ENCODE assay signal across 12 cellular contexts in genomic region chr10:71234970-71235681, GRCh38. TPM values are rescaled to one million over a fixed set of nuclear protein-coding genes. Genes with fewer than 3 reads are reported as not detected.
A peak's percentile ranks its signal among the peaks of the same experiment; 100 is the strongest.
DNase-seq lines count a peak whose midpoint lies in the region; ATAC-seq, FAIRE-seq and TF ChIP-seq lines count a peak whose summit lies in the region.
"Had no signal": no experiment of that assay in that cellular context is flagged by ENCODE, and none has a peak within 500 bp of the region (broad histone marks: within the 10 kb centered on the region; RNA-seq: fewer than 3 reads in every experiment).

No MANE protein-coding gene starts in this region.

- H3K9ac ChIP-seq in liver (ENCODE audit: low read depth in 1 of 2, low read length in 2 of 2) (no peak overlapping the region), HepG2 (ENCODE audit: insufficient read depth, low read depth, low read length) (no peak overlapping the region)

- no peaks in the 10 kb centered on the region for H3K79me2 ChIP-seq in HepG2 (ENCODE audit: insufficient read depth, low read length)

- H3K27me3 ChIP-seq in liver (ENCODE audit: control insufficient read depth in 4 of 4, insufficient read depth in 4 of 4, low read length in 3 of 4) (no peaks in the 10 kb centered on the region), HepG2 (ENCODE audit: control insufficient read depth in 1 of 2, insufficient read depth in 2 of 2, low read length in 2 of 2) (peaks cover 3 to 53% of the 10 kb centered on the region in 2 experiments; a peak in 3 of 5 replicates), aorta (ENCODE audit: control insufficient read depth in 1 of 2, insufficient read depth in 2 of 2, low read length in 1 of 2) (no peaks in the 10 kb centered on the region), esophagus squamous epithelium (no peaks in the 10 kb centered on the region)
- H3K27me3 ChIP-seq: stomach had no signal

- TF ChIP-seq POLR2A in HepG2 (IDR thresholded peaks at IDR 0.05; ENCODE audit: insufficient read depth in 1 of 2, low read depth in 2 of 2, low read length in 2 of 2), result no peak
- no peak for TF ChIP-seq POLR2A in esophagus squamous epithelium (IDR thresholded peaks at IDR 0.05)

- no peaks in the 10 kb centered on the region for H3K36me3 Mint-ChIP-seq in activated CD4-positive, alpha-beta T cell treated with anti-CD3 and anti-CD28 coated beads for 36 hours (ENCODE audit: low read depth)

- TF ChIP-seq CTCF in liver (IDR thresholded peaks at IDR 0.05; ENCODE audit: low read depth, low read length, missing input control), result no peak
- TF ChIP-seq CTCF in HepG2 (CRISPR knock-in tag; IDR thresholded peaks at IDR 0.05), result no peak
- TF ChIP-seq CTCF in esophagus squamous epithelium (IDR thresholded peaks at IDR 0.05), result no peak

- H3K27ac ChIP-seq in liver (ENCODE audit: low read depth in 1 of 2, low read length in 2 of 2), result peak overlapping the region; percentile 40 to 77
- no peak overlapping the region for H3K27ac ChIP-seq in HepG2 (ENCODE audit: extremely low read length, insufficient read depth, low read length)
- H3K27ac ChIP-seq in aorta (ENCODE audit: low read depth in 1 of 2, low read length in 2 of 2), result no peak overlapping the region
- peak overlapping the region in 2 of 4 donors; percentile 11 for H3K27ac ChIP-seq in esophagus squamous epithelium
- H3K27ac ChIP-seq: A549 had no signal

- in situ Hi-C loops in HepG2 (cut with HindIII; ENCODE audit: extremely low pct_ligation_motif_present, low pct_unique_long_range_greater_than_20kb), result no loop called here

- no peak overlapping the region for H3K4me3 Mint-ChIP-seq in activated CD4-positive, alpha-beta T cell treated with anti-CD3 and anti-CD28 coated beads for 36 hours
- H3K4me3 Mint-ChIP-seq: activated CD4-positive, alpha-beta T cell treated with anti-CD3 and anti-CD28 coated beads, Interleukin-2, amount 10 ng/mL, durations not matched to agents 24 days and 14 days had no signal

- H3K4me1 ChIP-seq in liver (ENCODE audit: control insufficient read depth in 4 of 4, insufficient read depth in 4 of 4, low read length in 3 of 4) (peaks cover 0 to 15% (median 1%) of the 10 kb centered on the region in 4 donors), HepG2 (ENCODE audit: insufficient read depth, low read length) (no peaks in the 10 kb centered on the region), aorta (ENCODE audit: control insufficient read depth in 1 of 2, insufficient read depth in 2 of 2, low read length in 2 of 2) (no peaks in the 10 kb centered on the region), esophagus squamous epithelium (peaks cover 24 to 80% (median 29%) of the 10 kb centered on the region in 3 donors)
- H3K4me1 ChIP-seq: A549 had no signal

- peaks cover under 1% of the 10 kb centered on the region; the same call in 1 of the 2 replicates for H4K20me1 ChIP-seq in HepG2 (ENCODE audit: insufficient read depth, low read length)

- no peak overlapping the region for H3K4me3 ChIP-seq in liver (ENCODE audit: low read depth in 1 of 3, low read length in 3 of 3)
- no peak overlapping the region for H3K4me3 ChIP-seq in HepG2 (replicated peaks in 1 of 3; ENCODE audit: insufficient read depth in 1 of 3, low read depth in 2 of 3, low read length in 3 of 3)
- no peak overlapping the region for H3K4me3 ChIP-seq in aorta (ENCODE audit: low read length in 2 of 2)
- no peak overlapping the region for H3K4me3 ChIP-seq in esophagus squamous epithelium
- H3K4me3 ChIP-seq: A549, stomach had no signal

- no peak overlapping the region for H2AFZ ChIP-seq in HepG2 (ENCODE audit: low read length)

- TF ChIP-seq EP300 in HepG2 (IDR thresholded peaks at IDR 0.05; ENCODE audit: low read depth in 2 of 2, low read length in 2 of 2), result no peak
- TF ChIP-seq EP300 in HepG2 (CRISPR knock-in tag; IDR thresholded peaks at IDR 0.05; ENCODE audit: borderline replicate concordance), result no peak

- FAIRE-seq in HepG2 (lab: Jason Lieb, UNC), result no peak
- FAIRE-seq: A549, GM12891 had no signal

- no peak for TF ChIP-seq RAD21 in liver (IDR thresholded peaks at IDR 0.05)
- no peak for TF ChIP-seq RAD21 in HepG2 (CRISPR knock-in tag; IDR thresholded peaks at IDR 0.05)

- POLR2A ChIA-PET in HepG2 (lab: Yijun Ruan, JAX), result no interaction called here
- POLR2A ChIA-PET in activated CD4-positive, alpha-beta T cell treated with anti-CD3 and anti-CD28 coated beads for 36 hours (lab: Charles Lee), result no interaction called here

- 49% methylated on average over 16 of the region's 16 CpGs for WGBS in liver
- 2% methylated on average over 7 of the region's 16 CpGs for WGBS in HepG2 (ENCODE audit: low lambda C conversion rate)
- 9 to 10% methylated on average over 13 to 16 of the region's 16 CpGs for WGBS in aorta, 2 donors
- WGBS in esophagus squamous epithelium, 2 donors, result 64 to 73% methylated on average over 3 to 6 of the region's 16 CpGs

- H3K9me3 ChIP-seq in liver (ENCODE audit: control insufficient read depth in 4 of 4, low read length in 3 of 4) (no peaks in the 10 kb centered on the region), HepG2 (ENCODE audit: low read length) (no peaks in the 10 kb centered on the region), aorta (ENCODE audit: control insufficient read depth, low read length) (no peaks in the 10 kb centered on the region), esophagus squamous epithelium (no peaks in the 10 kb centered on the region)
- H3K9me3 ChIP-seq: A549, stomach had no signal

- H3K4me2 ChIP-seq in HepG2 (ENCODE audit: low read depth, low read length), result no peak overlapping the region
- H3K4me2 ChIP-seq: A549 had no signal

- no peaks in the 10 kb centered on the region for H3K4me1 Mint-ChIP-seq in activated CD4-positive, alpha-beta T cell treated with anti-CD3 and anti-CD28 coated beads for 36 hours
- H3K4me1 Mint-ChIP-seq: activated CD4-positive, alpha-beta T cell treated with anti-CD3 and anti-CD28 coated beads, Interleukin-2, amount 10 ng/mL, durations not matched to agents 24 days and 14 days had no signal

- no TSS peak for BruUV-seq in HepG2 (replicated peaks; lab: Mats Ljungman, UMichigan)

- no peak for DNase-seq in HepG2 (ENCODE audit: low spot score)
- DNase-seq in fibroblast of gingiva (ENCODE audit: low read depth), result peak; percentile 45
- peak; percentile 41 for DNase-seq in mucosa of gallbladder (ENCODE audit: low spot score)
- peak; percentile 84 to 88 for DNase-seq in aorta
- DNase-seq in esophagus squamous epithelium (lab: John Stamatoyannopoulos, UW), result no peak
- DNase-seq in activated CD4-positive, alpha-beta T cell treated with anti-CD3 and anti-CD28 coated beads for 36 hours, result no peak
- DNase-seq: activated CD4-positive, alpha-beta T cell treated with anti-CD3 and anti-CD28 coated beads, Interleukin-2, amount 10 ng/mL, durations not matched to agents 24 days and 14 days; stomach had no signal

- CTCF ChIA-PET in HepG2 (lab: Yijun Ruan, JAX; ENCODE audit: low intra/inter-chr PET ratio, low total read pairs), result no interaction called here
- CTCF ChIA-PET in activated CD4-positive, alpha-beta T cell treated with anti-CD3 and anti-CD28 coated beads for 36 hours (lab: Charles Lee), result no interaction called here

- peaks cover 2% of the 10 kb centered on the region for H3K27me3 Mint-ChIP-seq in activated CD4-positive, alpha-beta T cell treated with anti-CD3 and anti-CD28 coated beads for 36 hours
- H3K27me3 Mint-ChIP-seq: activated CD4-positive, alpha-beta T cell treated with anti-CD3 and anti-CD28 coated beads, Interleukin-2, amount 10 ng/mL, durations not matched to agents 24 days and 14 days had no signal

- no peak overlapping the region for H3K27ac Mint-ChIP-seq in activated CD4-positive, alpha-beta T cell treated with anti-CD3 and anti-CD28 coated beads for 36 hours
- H3K27ac Mint-ChIP-seq: activated CD4-positive, alpha-beta T cell treated with anti-CD3 and anti-CD28 coated beads, Interleukin-2, amount 10 ng/mL, durations not matched to agents 24 days and 14 days had no signal

- intact Hi-C loops in HepG2 (cut with micrococcal nuclease; ENCODE audit: unreplicated experiment) (no loop called here), aorta (cut with DNase I) (loop anchor here in 1 of 2 donors (2.0 kb wide), 1 partner anchor 22 kb away; the partner anchor contains the start of gene UNC5B), esophagus squamous epithelium (cut with DNase I) (no loop called here)
- intact Hi-C loops in activated CD4-positive, alpha-beta T cell treated with anti-CD3 and anti-CD28 coated beads for 36 hours (cut with DNase I, micrococcal nuclease), result no loop called here

- H3K36me3 ChIP-seq in liver (ENCODE audit: control insufficient read depth in 4 of 4, insufficient read depth in 3 of 4, low read depth in 1 of 4, low read length in 3 of 4), result no peaks in the 10 kb centered on the region
- no peaks in the 10 kb centered on the region for H3K36me3 ChIP-seq in HepG2 (replicated peaks in 1 of 2; ENCODE audit: control insufficient read depth in 1 of 2, insufficient read depth in 2 of 2, low read length in 2 of 2)
- H3K36me3 ChIP-seq in aorta (ENCODE audit: control insufficient read depth in 1 of 2, insufficient read depth in 2 of 2, low read length in 1 of 2), result no peaks in the 10 kb centered on the region
- no peaks in the 10 kb centered on the region for H3K36me3 ChIP-seq in esophagus squamous epithelium
- H3K36me3 ChIP-seq: stomach had no signal

- ATAC-seq in HepG2 (no peak), aorta (ENCODE audit: low FRiP score) (peak; percentile 58), GM21576 (IDR thresholded peaks at IDR 0.05; ENCODE audit: unreplicated experiment) (no peak)
- ATAC-seq in activated CD4-positive, alpha-beta T cell treated with anti-CD3 and anti-CD28 coated beads for 36 hours, result no peak

- H3K9me3 Mint-ChIP-seq in activated CD4-positive, alpha-beta T cell treated with anti-CD3 and anti-CD28 coated beads for 36 hours (ENCODE audit: low read depth), result no peaks in the 10 kb centered on the region
- H3K9me3 Mint-ChIP-seq: activated CD4-positive, alpha-beta T cell treated with anti-CD3 and anti-CD28 coated beads, Interleukin-2, amount 10 ng/mL, durations not matched to agents 24 days and 14 days had no signal

RNA-seq across cellular contexts. Expression of gene UNC5B, which starts 22.8 kb away (rescaled TPM):
- total RNA-seq in liver (1 to 10 TPM; 1.4 to 1.8 TPM), HepG2 (2016; rRNA removed; fragmentation: Illumina TruSeq; extraction: Trizol) (0.07 TPM in 1 of 2 replicates, not detected in the other), mucosa of gallbladder (115 TPM), aorta (10 to 100 TPM in 1 of 2 donors, 1 to 10 TPM in 1; 7.9 to 13.0 TPM), esophagus squamous epithelium (10 to 100 TPM; 18.9 to 48.1 (median 28.4) TPM)
- polyA plus RNA-seq in liver (1 to 10 TPM in 1 of 2 donors, under 1 TPM in 1; 0.56 to 1.2 TPM), HepG2 (2011; rRNA removed) (0.07 and 0.13 TPM in 2 replicates), aorta (1 to 10 TPM; 2.9 to 9.1 TPM)
- total RNA-seq in HepG2 (2016; cell fraction: cytosol; rRNA removed; fragmentation: Illumina TruSeq; extraction: Trizol; ENCODE audit: low read depth), result not detected in 2 replicates
- 0.04 TPM in 1 of 2 replicates, not detected in the other for total RNA-seq in HepG2 (2016; cell fraction: insoluble cytoplasmic fraction; rRNA removed; fragmentation: Illumina TruSeq; extraction: Trizol)
- total RNA-seq in HepG2 (2016; cell fraction: membrane; rRNA removed; fragmentation: Illumina TruSeq; extraction: Trizol), result not detected in 2 replicates
- total RNA-seq in HepG2 (2016; cell fraction: nucleus; rRNA removed; fragmentation: Illumina TruSeq; extraction: Trizol), result 0.06 TPM in 2 replicates
- 0.05 and 0.08 TPM in 2 replicates for polyA plus RNA-seq in HepG2 (2011; cell fraction: cytosol; rRNA removed)
- polyA plus RNA-seq in HepG2 (2011; cell fraction: nucleus; rRNA removed), result 0.21 and 0.24 TPM in 2 replicates
- 0.13 and 0.21 TPM in 2 replicates for polyA plus RNA-seq in HepG2 (2012)
- polyA plus RNA-seq in HepG2 (2016; cell fraction: cytosol; fragmentation: Illumina TruSeq; extraction: Trizol; ENCODE audit: low read depth), result not detected in 2 replicates
- 0.04 TPM in 1 of 2 replicates, not detected in the other for polyA plus RNA-seq in HepG2 (2016; cell fraction: insoluble cytoplasmic fraction; fragmentation: Illumina TruSeq; extraction: Trizol; ENCODE audit: low read depth)
- polyA plus RNA-seq in HepG2 (2016; cell fraction: membrane; fragmentation: Illumina TruSeq; extraction: Trizol; ENCODE audit: low read depth), result 0.02 TPM in 1 of 2 replicates, not detected in the other
- 0.07 and 0.16 TPM in 2 replicates for polyA plus RNA-seq in HepG2 (2016; cell fraction: nucleus; fragmentation: Illumina TruSeq; extraction: Trizol; ENCODE audit: insufficient read depth, low read depth)
- polyA minus RNA-seq in HepG2 (2011; rRNA and poly(A)+ RNA removed; ENCODE audit: low replicate concordance), result 0.38 and 7.2 TPM in 2 replicates
- 0.10 TPM in 1 of 2 replicates, not detected in the other for polyA minus RNA-seq in HepG2 (2011; cell fraction: cytosol; rRNA and poly(A)+ RNA removed)
- 0.12 and 0.13 TPM in 2 replicates for polyA minus RNA-seq in HepG2 (2011; cell fraction: nucleus; rRNA and poly(A)+ RNA removed)
- total RNA-seq in activated CD4-positive, alpha-beta T cell treated with anti-CD3 and anti-CD28 coated beads for 36 hours, result under 1 TPM; 0.05 to 0.09 TPM

Comparison
In these comparisons a context has a peak if more than half of its experiments do, and no peak if none do; other contexts are left out.
1. H3K27ac ChIP-seq: peak in liver (2 of 2); none in HepG2 (single experiment) and aorta (0 of 2).
2. DNase-seq: peak in fibroblast of gingiva (single experiment), mucosa of gallbladder (single experiment) and aorta (2 of 2); none in HepG2 (single experiment), esophagus squamous epithelium (single experiment) and activated CD4-positive, alpha-beta T cell treated with anti-CD3 and anti-CD28 coated beads for 36 hours (single experiment).